19 cellular contexts compared by ENCODE assay signal in the genomic region with DNA sequence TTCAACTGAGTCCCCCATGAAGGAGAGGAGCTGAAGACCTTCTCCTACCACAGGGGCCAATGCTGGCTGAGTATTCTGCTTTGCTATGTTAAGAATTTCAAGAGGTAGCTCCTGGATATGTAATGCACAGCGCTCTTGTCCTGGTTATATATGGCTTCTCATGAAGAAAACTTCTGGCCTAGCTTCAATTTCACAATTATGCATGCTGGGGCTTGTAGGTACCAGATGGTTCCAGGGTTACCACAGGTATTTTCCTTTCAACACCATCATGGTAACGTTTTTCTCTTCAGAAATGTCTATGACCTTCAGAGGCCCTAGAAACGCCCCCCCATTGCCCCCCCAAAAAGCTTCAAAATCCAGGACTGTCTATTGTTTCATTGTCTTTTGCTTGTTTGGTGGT.
DNase-seq lines count a peak whose midpoint lies in the region; TF ChIP-seq lines count a peak whose summit lies in the region.
"Had no signal": no experiment of that assay in that cellular context is flagged by ENCODE, and none has a peak within 500 bp of the region (broad histone marks: within the 10 kb centered on the region; RNA-seq: fewer than 3 reads in every experiment).

No MANE protein-coding gene starts in this region.

- H3K27me3 Mint-ChIP-seq in MCF 10A (ENCODE audit: insufficient read depth, unreplicated experiment): no peaks in the 10 kb centered on the region

- BruUV-seq in MCF 10A (replicated peaks; lab: Mats Ljungman, UMichigan): no TSS peak

- no peak overlapping the region for H3K4me3 Mint-ChIP-seq in MCF 10A (ENCODE audit: unreplicated experiment)
- H3K4me3 Mint-ChIP-seq: CD8-positive, alpha-beta memory T cell had no signal

- CTCF ChIA-PET in MCF 10A (lab: Yijun Ruan, JAX): interaction anchor here (2.0 kb wide), 1 partner anchor 126 kb away, joined by 5 read pairs; no protein-coding TSS in a partner anchor

- no peaks in the 10 kb centered on the region for H3K27me3 ChIP-seq in breast epithelium

- no peak for TF ChIP-seq CTCF in MCF 10A (IDR thresholded peaks at IDR 0.05; ENCODE audit: unreplicated experiment)
- no peak for TF ChIP-seq CTCF in breast epithelium (IDR thresholded peaks at IDR 0.05)
- TF ChIP-seq CTCF in epithelial cell of esophagus (IDR thresholded peaks at IDR 0.05; ENCODE audit: insufficient read depth, low read depth, low read length, missing control alignments): no peak

- no peaks in the 10 kb centered on the region for H3K4me1 ChIP-seq in breast epithelium

- DNase-seq in MCF 10A (ENCODE audit: unreplicated experiment) (peak; percentile 72), breast epithelium (ENCODE audit: low spot score in 2 of 2) (no peak), amniotic epithelial cell (ENCODE audit: low read depth) (peak; percentile 46), epithelial cell of esophagus (ENCODE audit: low read depth) (peak; percentile 65), EL (no peak), medulla oblongata (ENCODE audit: extremely low spot score) (no peak)
- no peak for DNase-seq in activated CD4-positive, CD25-positive, alpha-beta regulatory T cell (lab: John Stamatoyannopoulos, UW)
- DNase-seq: Calu3; CD8-positive, alpha-beta memory T cell; DMS53; IMR-90; NCI-H1105 treated with DMSO at 0.1 percent for 48 hours; NCI-H2081 treated with DMSO at 0.1 percent for 48 hours; NCI-H446 treated with DMSO at 0.1 percent for 48 hours; NCI-H526 treated with DMSO at 0.1 percent for 48 hours; OCI-M1; SHP77 had no signal

- no peak overlapping the region for H3K27ac ChIP-seq in breast epithelium
- H3K27ac ChIP-seq: C4-2B, KMS-11 had no signal

- POLR2A ChIA-PET in MCF 10A (lab: Yijun Ruan, JAX): interaction anchor here (0.6 to 1.7 kb wide), 5 partner anchors 11 to 1245 kb away, joined by 3 to 9 read pairs (median 3); no protein-coding TSS in a partner anchor

- intact Hi-C loops in MCF 10A (cut with micrococcal nuclease) (no loop called here), breast epithelium (cut with DNase I; ENCODE audit: low total_unique reads) (no loop called here)

- H3K4me3 ChIP-seq in breast epithelium (no peak overlapping the region), epithelial cell of esophagus (ENCODE audit: low read length) (no peak overlapping the region)

- TF ChIP-seq POLR2A in breast epithelium (IDR thresholded peaks at IDR 0.05): no peak

- H3K4me1 Mint-ChIP-seq in MCF 10A (ENCODE audit: insufficient read depth, unreplicated experiment): no peaks in the 10 kb centered on the region

- peaks cover 10% of the 10 kb centered on the region for H3K9me3 Mint-ChIP-seq in MCF 10A (ENCODE audit: unreplicated experiment)

- H3K27ac Mint-ChIP-seq in MCF 10A (ENCODE audit: low read depth, unreplicated experiment): no peak overlapping the region

- no peaks in the 10 kb centered on the region for H3K36me3 Mint-ChIP-seq in MCF 10A (ENCODE audit: insufficient read depth, unreplicated experiment)

- no peaks in the 10 kb centered on the region for H3K36me3 ChIP-seq in breast epithelium

- H3K9me3 ChIP-seq in breast epithelium: peaks cover 0 to 18% of the 10 kb centered on the region in 2 donors

Comparison
In these comparisons a context has a peak if more than half of its experiments do, and no peak if none do; other contexts are left out.
1. DNase-seq: peak in MCF 10A (single experiment), amniotic epithelial cell (single experiment) and epithelial cell of esophagus (single experiment); none in breast epithelium (0 of 2), EL (single experiment), activated CD4-positive, CD25-positive, alpha-beta regulatory T cell (0 of 4) and medulla oblongata (single experiment).